In genomic region chr16:13919330-13919682, GRCh38 we compare ENCODE assay signal across 8 cellular contexts. TPM values are rescaled to one million over a fixed set of nuclear protein-coding genes. Genes with fewer than 3 reads are reported as not detected.
DNase-seq lines count a peak whose midpoint lies in the region; ATAC-seq and TF ChIP-seq lines count a peak whose summit lies in the region.

No MANE protein-coding gene starts in this region.

- H3K27me3 ChIP-seq in ascending aorta (no peaks in the 10 kb centered on the region), iPS-15b (ENCODE audit: control insufficient read depth, insufficient read depth, low read length) (no peaks in the 10 kb centered on the region), skeletal muscle tissue (ENCODE audit: control insufficient read depth in 3 of 3, insufficient read depth in 3 of 3, low read length in 3 of 3) (no peaks in the 10 kb centered on the region)

- intact Hi-C loops in ascending aorta (cut with DNase I): loop anchor here (1.0 to 10.0 kb wide), 4 partner anchors 9 to 807 kb away; no protein-coding TSS in a partner anchor

- TF ChIP-seq CTCF in GM13977 (IDR thresholded peaks at IDR 0.05; ENCODE audit: extremely low read depth, insufficient read depth, missing control alignments): peak; percentile 63
- no peak for TF ChIP-seq CTCF in ascending aorta (IDR thresholded peaks at IDR 0.05)

- H3K36me3 ChIP-seq in ascending aorta: peaks cover 0 to 4% of the 10 kb centered on the region in 2 donors
- H3K36me3 ChIP-seq in iPS-15b (ENCODE audit: control insufficient read depth, insufficient read depth, low read length): no peaks in the 10 kb centered on the region
- peaks cover 3 to 5% (median 4%) of the 10 kb centered on the region in 3 donors for H3K36me3 ChIP-seq in skeletal muscle tissue (ENCODE audit: control insufficient read depth in 3 of 3, insufficient read depth in 3 of 3, low read length in 3 of 3)

- peaks cover 4 to 9% of the 10 kb centered on the region in 2 donors for H3K4me1 ChIP-seq in ascending aorta
- H3K4me1 ChIP-seq in iPS-15b (ENCODE audit: control insufficient read depth, insufficient read depth, low read length): peaks cover 2% of the 10 kb centered on the region
- peaks cover 22 to 31% (median 30%) of the 10 kb centered on the region in 3 donors for H3K4me1 ChIP-seq in skeletal muscle tissue (ENCODE audit: control insufficient read depth in 3 of 3, insufficient read depth in 3 of 3, low read length in 3 of 3)

- in situ Hi-C loops in GM13977 (cut with MboI; ENCODE audit: low pct_unique_long_range_greater_than_20kb, low sequenced_read_pairs, unreplicated experiment): loop anchor here (25.0 kb wide), 1 partner anchor 643 kb away; no protein-coding TSS in a partner anchor

- H3K9ac ChIP-seq in iPS-15b (ENCODE audit: low read depth, low read length): peak overlapping the region; percentile 78
- peak overlapping the region; percentile 73 to 96 (median 74) for H3K9ac ChIP-seq in skeletal muscle tissue (ENCODE audit: low read depth in 1 of 3, low read length in 3 of 3)

- ATAC-seq in HG03571 (IDR thresholded peaks at IDR 0.05; ENCODE audit: unreplicated experiment) (no peak), HG03025 (IDR thresholded peaks at IDR 0.05; ENCODE audit: low FRiP score, unreplicated experiment) (no peak)

- no peaks in the 10 kb centered on the region for H3K9me3 ChIP-seq in ascending aorta
- H3K9me3 ChIP-seq in iPS-15b (ENCODE audit: control insufficient read depth, insufficient read depth, low read length): no peaks in the 10 kb centered on the region
- H3K9me3 ChIP-seq in skeletal muscle tissue (ENCODE audit: control insufficient read depth in 3 of 3, low read length in 3 of 3): no peaks in the 10 kb centered on the region

- H3K4me3 ChIP-seq in ascending aorta: peak overlapping the region in 1 of 2 donors; percentile 50
- H3K4me3 ChIP-seq in iPS-15b (ENCODE audit: low read depth, low read length): peak overlapping the region; percentile 35
- peak overlapping the region; percentile 93 to 97 (median 95) for H3K4me3 ChIP-seq in skeletal muscle tissue (ENCODE audit: low read length in 3 of 3)

- DNase-seq in A172 (ENCODE audit: low spot score) (peak; percentile 60), GM13977 (ENCODE audit: low spot score) (peak; percentile 44), NCI-H526 (lab: John Stamatoyannopoulos, UW) (peak; percentile 76 to 81), ascending aorta (ENCODE audit: low spot score in 2 of 2) (no peak)

- H3K27ac ChIP-seq in ascending aorta: peak overlapping the region; percentile 62 to 78
- H3K27ac ChIP-seq in skeletal muscle tissue (ENCODE audit: low read depth, low read length): peak overlapping the region; percentile 59

RNA-seq across cellular contexts. Expression of gene ERCC4, which starts 0.6 kb away (rescaled TPM):
- 11.6 and 12.7 TPM in 2 replicates for total RNA-seq in A172 (2014; rRNA removed; shearing (Covaris generic))
- 6.2 TPM for total RNA-seq in ascending aorta
- 6.8 TPM for total RNA-seq in skeletal muscle tissue

Comparison
In these comparisons a context has a peak if more than half of its experiments do, and no peak if none do; other contexts are left out.
1. DNase-seq: peak in A172 (single experiment), GM13977 (single experiment) and NCI-H526 (2 of 2); none in ascending aorta (0 of 2).